In the genomic region with DNA sequence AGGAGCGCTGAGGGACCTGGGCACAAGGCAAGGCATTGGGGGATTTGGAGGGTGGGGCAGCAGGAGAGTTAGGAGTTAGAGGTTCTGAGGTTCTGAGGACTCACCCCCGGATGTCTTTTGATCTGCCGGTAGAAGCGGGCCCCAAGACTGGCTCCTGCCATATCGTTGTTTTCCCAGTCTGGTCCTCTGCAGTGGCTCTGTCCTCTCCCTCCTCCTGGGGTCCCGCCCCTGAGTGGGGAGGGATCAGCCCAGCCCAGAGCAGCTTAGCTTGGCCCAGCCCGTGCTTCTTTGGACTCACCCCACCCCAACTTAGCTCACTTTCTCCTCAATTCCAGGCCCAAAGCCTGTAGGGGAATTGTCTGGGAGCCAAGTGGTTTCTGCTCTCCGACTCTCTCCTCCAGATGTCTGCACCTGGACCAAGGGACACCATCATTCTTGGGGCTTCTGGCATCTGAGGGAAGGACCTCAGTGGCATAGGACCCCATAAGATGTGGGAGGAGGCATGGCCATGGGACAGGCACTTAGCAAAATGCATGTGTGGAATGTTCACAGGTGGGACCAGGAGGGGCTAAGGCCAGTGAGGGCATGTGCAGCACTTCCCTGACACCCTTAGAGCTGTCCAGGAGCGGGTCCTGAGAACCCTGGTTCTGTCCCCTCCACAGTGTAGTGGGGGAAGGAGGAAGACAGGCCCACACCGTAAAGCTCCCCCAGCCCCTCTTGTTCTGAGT, we compare ENCODE assay signal across 1 cellular context.
TF ChIP-seq lines count a peak whose summit lies in the region.

No MANE protein-coding gene starts in this region.

TF ChIP-seq in SK-N-SH treated with all-trans-retinoic acid at 6 μM for 48 hours, 23 proteins besides CTCF, POLR2A, EP300 and RAD21 (continued from another document):
- no peak for TF ChIP-seq CSDC2 (CRISPR knock-in tag; IDR thresholded peaks at IDR 0.05)
- no peak for TF ChIP-seq BACH2 (CRISPR knock-in tag; IDR thresholded peaks at IDR 0.05; ENCODE audit: borderline replicate concordance)
- no peak for TF ChIP-seq RARB (CRISPR knock-in tag; IDR thresholded peaks at IDR 0.05)
